Comparison of ENCODE assay signal across 1 cellular context in the genomic region with DNA sequence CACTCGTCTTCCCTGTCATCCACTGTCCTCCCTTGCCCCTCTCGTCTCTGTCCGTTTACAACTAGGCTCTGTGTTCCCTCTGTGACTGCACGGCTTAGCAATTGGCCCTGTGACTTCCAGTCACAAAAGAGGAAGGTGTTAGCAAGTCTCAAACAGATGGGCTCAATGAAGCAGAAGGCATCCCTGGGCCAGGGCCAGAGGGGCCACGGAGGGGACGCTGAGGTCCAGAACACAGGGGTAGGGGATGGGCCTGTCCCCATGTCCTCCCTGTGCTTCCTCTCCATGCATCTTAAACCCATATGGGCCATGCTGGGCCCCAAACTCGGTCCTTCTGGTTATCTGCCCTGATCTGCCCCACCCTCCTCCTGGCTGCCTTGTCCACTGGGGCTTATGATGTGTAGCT.
TF ChIP-seq lines count a peak whose summit lies in the region.

A gene with protein sequence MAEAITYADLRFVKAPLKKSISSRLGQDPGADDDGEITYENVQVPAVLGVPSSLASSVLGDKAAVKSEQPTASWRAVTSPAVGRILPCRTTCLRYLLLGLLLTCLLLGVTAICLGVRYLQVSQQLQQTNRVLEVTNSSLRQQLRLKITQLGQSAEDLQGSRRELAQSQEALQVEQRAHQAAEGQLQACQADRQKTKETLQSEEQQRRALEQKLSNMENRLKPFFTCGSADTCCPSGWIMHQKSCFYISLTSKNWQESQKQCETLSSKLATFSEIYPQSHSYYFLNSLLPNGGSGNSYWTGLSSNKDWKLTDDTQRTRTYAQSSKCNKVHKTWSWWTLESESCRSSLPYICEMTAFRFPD (minus strand): TSS at position 89 of the 403 bp plus-strand sequence. CDS start 110 bp downstream, outside the sequence.

TF ChIP-seq in K562, 482 proteins besides CTCF, POLR2A, EP300 and RAD21:
- peak; percentile 62; the same call in 1 of the 2 replicates for TF ChIP-seq TFAP4 (CRISPR knock-in tag; IDR thresholded peaks at IDR 0.05; ENCODE audit: borderline replicate concordance)
- no peak for TF ChIP-seq NUFIP1 (IDR thresholded peaks at IDR 0.05; ENCODE audit: partially characterized antibody)
- peak; percentile 25; the same call in 1 of the 2 replicates for TF ChIP-seq CTBP1 (IDR thresholded peaks at IDR 0.05; ENCODE audit: borderline replicate concordance)
TF ChIP-seq in K562: peak in this region for 2.
